8 cellular contexts compared by ENCODE assay signal in the genomic region with DNA sequence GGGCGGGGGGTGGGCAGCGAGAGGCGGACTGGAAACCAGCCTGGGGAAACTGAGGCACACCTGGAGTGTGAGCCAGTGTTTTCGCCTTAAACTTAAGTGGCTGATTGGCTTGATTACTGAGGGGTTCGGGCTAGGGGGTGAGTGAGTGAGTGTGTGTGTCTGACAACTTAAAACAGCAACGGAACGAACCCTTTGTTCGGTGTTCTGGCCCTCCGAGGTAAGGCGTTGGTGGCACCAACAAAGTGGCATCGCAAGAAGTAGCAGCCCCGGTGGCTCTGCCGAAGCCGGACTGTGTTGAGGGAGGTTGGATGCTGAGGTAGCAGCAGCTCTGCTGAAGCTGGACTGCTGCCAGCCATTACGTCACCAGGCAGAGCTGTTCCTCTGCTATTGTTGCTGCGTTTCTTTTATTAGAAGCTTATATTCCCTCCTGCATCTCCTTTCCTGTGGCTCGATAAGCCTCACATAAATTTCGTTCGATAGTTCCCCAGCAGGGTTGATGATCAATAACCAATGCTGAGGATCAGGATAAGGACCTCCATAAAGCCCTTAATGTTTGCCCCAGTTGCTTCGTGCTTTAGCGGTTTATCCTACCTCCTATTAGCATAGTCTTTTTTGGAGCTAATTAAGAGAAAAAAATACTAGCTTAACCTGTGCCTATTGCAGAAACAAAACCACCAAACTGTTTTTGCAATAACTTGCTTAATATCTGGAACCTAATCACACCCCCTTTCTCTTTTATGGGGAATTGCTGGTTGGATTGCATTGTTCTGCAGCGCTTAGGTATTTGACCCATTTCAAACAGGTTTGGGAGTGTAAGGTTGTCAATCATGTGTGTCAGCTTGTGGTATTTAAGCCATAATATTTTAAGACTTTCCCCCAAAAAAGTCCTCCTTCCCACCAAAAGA. TPM values are rescaled to one million over a fixed set of nuclear protein-coding genes. Genes with fewer than 3 reads are reported as not detected.
DNase-seq lines count a peak whose midpoint lies in the region; ATAC-seq, FAIRE-seq and TF ChIP-seq lines count a peak whose summit lies in the region.

No MANE protein-coding gene starts in this region.

- peak overlapping the region; percentile 75 for H3K9ac ChIP-seq in iPS-18a (ENCODE audit: low read length)

- ATAC-seq in sciatic nerve (peak; percentile 37), HG03432 (IDR thresholded peaks at IDR 0.05; ENCODE audit: unreplicated experiment) (no peak)

- DNase-seq in GM18507 (ENCODE audit: extremely low spot score, insufficient read length, low read depth) = peak; percentile 25
- peak; percentile 83 for DNase-seq in NCI-H2107 (lab: John Stamatoyannopoulos, UW)
- peak; percentile 61 to 92 for DNase-seq in T47D (ENCODE audit: low read depth in 1 of 2, low spot score in 1 of 2)
- peak; percentile 93 for DNase-seq in sciatic nerve (ENCODE audit: low spot score)
- no peak for DNase-seq in D721Med (ENCODE audit: insufficient read length, low spot score)

- FAIRE-seq in GM18507 (lab: Jason Lieb, UNC) (peak; percentile 72), D721Med (lab: Jason Lieb, UNC) (no peak)

- H3K27ac ChIP-seq in VCaP (peak overlapping the region; percentile 98), iPS-18a (ENCODE audit: low read length) (no peak overlapping the region)

- no peak for TF ChIP-seq CTCF in VCaP (conservative IDR thresholded peaks at IDR 0.05)
- TF ChIP-seq CTCF in D721Med (IDR thresholded peaks at IDR 0.05; ENCODE audit: insufficient read depth, missing control alignments) = no peak

- no peaks in the 10 kb centered on the region for H3K9me3 ChIP-seq in iPS-18a (ENCODE audit: control insufficient read depth, low read depth, low read length)

- intact Hi-C loops in sciatic nerve (cut with DNase I) = no loop called here

- H3K4me1 ChIP-seq in iPS-18a (ENCODE audit: control insufficient read depth, low read depth, low read length) = peaks cover 18% of the 10 kb centered on the region

- no peaks in the 10 kb centered on the region for H3K36me3 ChIP-seq in iPS-18a (ENCODE audit: control insufficient read depth, low read depth, low read length)

- H3K4me3 ChIP-seq in iPS-18a (ENCODE audit: low read length) = peak overlapping the region; percentile 96

- peaks cover 12% of the 10 kb centered on the region for H3K27me3 ChIP-seq in iPS-18a (ENCODE audit: control insufficient read depth, insufficient read depth, low read length)

- in situ Hi-C loops in T47D (cut with HindIII; ENCODE audit: low pct_unique_long_range_greater_than_20kb, low sequenced_read_pairs) = no loop called here

RNA-seq across cellular contexts. Expression of a gene that starts 1.3 kb away (rescaled TPM):
- total RNA-seq in sciatic nerve = 1.1 TPM

RNA-seq across cellular contexts. Expression of a gene that starts 1.6 kb away (rescaled TPM):
- 15.2 TPM for total RNA-seq in sciatic nerve
